Comparison of ENCODE assay signal across 25 cellular contexts in genomic region chr22:40690370-40690769, GRCh38. TPM values are rescaled to one million over a fixed set of nuclear protein-coding genes. Genes with fewer than 3 reads are reported as not detected.
"Had no signal": no experiment of that assay in that cellular context is flagged by ENCODE, and none has a peak within 500 bp of the region (broad histone marks: within the 10 kb centered on the region; RNA-seq: fewer than 3 reads in every experiment).

No MANE protein-coding gene starts in this region.

- H3K4me2 ChIP-seq: smooth muscle cell had no signal

- H3K9me3 ChIP-seq: heart left ventricle, left lung, sigmoid colon, testis had no signal

- H3K36me3 ChIP-seq: heart left ventricle, left lung, sigmoid colon had no signal

- H3K4me3 ChIP-seq: heart left ventricle, left lung, lung, sigmoid colon, smooth muscle cell, testis had no signal

- FAIRE-seq: endometrium had no signal

- H3K4me1 ChIP-seq: left lung had no signal

- H3K27ac ChIP-seq: heart left ventricle, left lung, sigmoid colon, testis had no signal

- DNase-seq: activated CD4-positive, alpha-beta memory T cell treated with anti-CD3 and anti-CD28 coated beads for 36 hours; activated CD4-positive, alpha-beta T cell treated with anti-CD3 and anti-CD28 coated beads for 48 hours; activated effector memory CD4-positive, alpha-beta T cell treated with Interleukin-2 at 50 U/mL for 16 hours; activated naive CD4-positive, alpha-beta T cell treated with anti-CD3 and anti-CD28 coated beads for 36 hours; activated naive CD8-positive, alpha-beta T cell treated with anti-CD3 and anti-CD28 coated beads, Interleukin-2, amount 10 ng/mL, durations not matched to agents 7 days and 5 days; activated T-cell treated with anti-CD3 and anti-CD28 coated beads, Interleukin-2, amount 50 U/mL, for 72 hours; amniotic stem cell; cortex of kidney; heart left ventricle; immature natural killer cell; kidney glomerular epithelial cell; left lung; midbrain; occipital lobe; sigmoid colon; stimulated activated CD4-positive, alpha-beta T cell treated with anti-CD3 and anti-CD28 coated beads, Interleukin-15, amount 100 ng/mL, for 24 hours; stimulated activated CD4-positive, alpha-beta T cell treated with anti-CD3 and anti-CD28 coated beads, Interleukin-2, amount 100 ng/mL, for 48 hours; stimulated activated CD8-positive, alpha-beta memory T cell treated with anti-CD3 and anti-CD28 coated beads, Interleukin-4, amount 100 ng/mL, for 48 hours; stimulated activated naive CD4-positive, alpha-beta T cell; testis had no signal

- H3K27me3 ChIP-seq: heart left ventricle, left lung, sigmoid colon, testis had no signal

- ATAC-seq: activated T-cell treated with anti-CD3 and anti-CD28 coated beads, Interleukin-2, amount 50 U/mL, for 72 hours; heart left ventricle; left lung; natural killer cell treated with Interleukin-12 subunit alpha and Interleukin-12 subunit beta and Interleukin-15 and Interleukin-18, amount 100 ng/mL, for 72 hours had no signal

RNA-seq across cellular contexts. Expression of gene MCHR1, which starts 11.1 kb away (rescaled TPM):
- total RNA-seq: activated CD4-positive, alpha-beta memory T cell treated with anti-CD3 and anti-CD28 coated beads for 36 hours; activated naive CD4-positive, alpha-beta T cell treated with anti-CD3 and anti-CD28 coated beads for 36 hours; activated naive CD8-positive, alpha-beta T cell treated with anti-CD3 and anti-CD28 coated beads, Interleukin-2, amount 10 ng/mL, durations not matched to agents 7 days and 5 days; activated T-cell treated with anti-CD3 and anti-CD28 coated beads, Interleukin-2, amount 50 U/mL, for 72 hours; bronchial epithelial cell; natural killer cell treated with Interleukin-12 subunit alpha and Interleukin-12 subunit beta and Interleukin-15 and Interleukin-18, amount 100 ng/mL, for 72 hours had no signal
- polyA plus RNA-seq: immature natural killer cell had no signal
